In genomic region chr22:46612341-46612903, GRCh38 we compare ENCODE assay signal across 9 cellular contexts. TPM values are rescaled to one million over a fixed set of nuclear protein-coding genes. Genes with fewer than 3 reads are reported as not detected.
DNase-seq lines count a peak whose midpoint lies in the region; ATAC-seq and TF ChIP-seq lines count a peak whose summit lies in the region.
"Had no signal": no experiment of that assay in that cellular context is flagged by ENCODE, and none has a peak within 500 bp of the region (broad histone marks: within the 10 kb centered on the region; RNA-seq: fewer than 3 reads in every experiment).

No MANE protein-coding gene starts in this region.

- H3K4me1 Mint-ChIP-seq in effector memory CD8-positive, alpha-beta T cell (ENCODE audit: low read depth in 2 of 2): peaks cover 20 to 26% of the 10 kb centered on the region in 2 donors
- peaks cover 34% of the 10 kb centered on the region for H3K4me1 Mint-ChIP-seq in neural crest cell

- H3K36me3 ChIP-seq in DOHH2 (ENCODE audit: control insufficient read depth, low read length): no peaks in the 10 kb centered on the region

- peak overlapping the region; percentile 92 to 93 for H3K27ac Mint-ChIP-seq in effector memory CD8-positive, alpha-beta T cell
- peak overlapping the region; percentile 88 for H3K27ac Mint-ChIP-seq in neural crest cell (ENCODE audit: unreplicated experiment)

- no peaks in the 10 kb centered on the region for H3K9me3 Mint-ChIP-seq in effector memory CD8-positive, alpha-beta T cell
- H3K9me3 Mint-ChIP-seq in neural crest cell: no peaks in the 10 kb centered on the region

- TF ChIP-seq CTCF in DOHH2 (IDR thresholded peaks at IDR 0.05; ENCODE audit: low read depth, low read length, poor library complexity, severe bottlenecking): no peak
- TF ChIP-seq CTCF in neural crest cell (conservative IDR thresholded peaks at IDR 0.05): no peak

- no peak for ATAC-seq in effector memory CD8-positive, alpha-beta T cell (replicated peaks)

- H3F3A ChIP-seq in DOHH2 (ENCODE audit: control insufficient read depth, insufficient read depth): peaks cover 3% of the 10 kb centered on the region; the same call in 1 of the 2 replicates

- H3K4me3 Mint-ChIP-seq in effector memory CD8-positive, alpha-beta T cell: peak overlapping the region; percentile 89 to 94
- no peak overlapping the region for H3K4me3 Mint-ChIP-seq in neural crest cell

- H3K27me3 ChIP-seq in DOHH2 (ENCODE audit: control insufficient read depth, low read length): no peaks in the 10 kb centered on the region

- peak overlapping the region; percentile 85 for H3K4me2 ChIP-seq in DOHH2 (ENCODE audit: low read length)

- no peak overlapping the region for H3K27ac ChIP-seq in DOHH2 (ENCODE audit: low read depth, low read length)

- H4K20me1 ChIP-seq in DOHH2 (ENCODE audit: control insufficient read depth, insufficient read depth, low read depth, low read length): peaks cover 9% of the 10 kb centered on the region

- H3K36me3 Mint-ChIP-seq in effector memory CD8-positive, alpha-beta T cell (ENCODE audit: insufficient read depth): peaks cover 4% of the 10 kb centered on the region
- no peaks in the 10 kb centered on the region for H3K36me3 Mint-ChIP-seq in neural crest cell (ENCODE audit: low read depth)

- DNase-seq in RPMI8226 (peak; percentile 25), neural crest cell (ENCODE audit: low read depth, low spot score) (no peak), cortex of kidney (lab: John Stamatoyannopoulos, UW) (no peak), LoVo (ENCODE audit: low spot score) (no peak), NCI-H526 (lab: John Stamatoyannopoulos, UW) (no peak), NCI-H1436 treated with DMSO at 0.1 percent for 48 hours (lab: John Stamatoyannopoulos, UW) (no peak)
- DNase-seq in effector memory CD8-positive, alpha-beta T cell: no peak
- DNase-seq: NCI-H1694 treated with DMSO at 0.1 percent for 48 hours had no signal

- H3K27me3 Mint-ChIP-seq in effector memory CD8-positive, alpha-beta T cell: no peaks in the 10 kb centered on the region
- no peaks in the 10 kb centered on the region for H3K27me3 Mint-ChIP-seq in neural crest cell (ENCODE audit: low read depth)

- H3K4me1 ChIP-seq in DOHH2 (ENCODE audit: control insufficient read depth, low read length): peaks cover 29% of the 10 kb centered on the region

- no peaks in the 10 kb centered on the region for H3K9me3 ChIP-seq in DOHH2 (ENCODE audit: control insufficient read depth, insufficient read depth, low read length)

- peak overlapping the region; percentile 80; the same call in 1 of the 2 replicates for H3K4me3 ChIP-seq in DOHH2 (ENCODE audit: low read length)

- H3K79me2 ChIP-seq in DOHH2 (ENCODE audit: control insufficient read depth, low read length): peaks cover 34% of the 10 kb centered on the region

- H3K9me2 ChIP-seq in DOHH2 (replicated peaks; ENCODE audit: control insufficient read depth, low read length): no peaks in the 10 kb centered on the region

RNA-seq across cellular contexts. Expression of gene GRAMD4, which starts 7.8 kb away (rescaled TPM):
- total RNA-seq in neural crest cell: 32.3 and 34.1 TPM in 2 replicates
